8 cellular contexts compared by ENCODE assay signal in the genomic region with DNA sequence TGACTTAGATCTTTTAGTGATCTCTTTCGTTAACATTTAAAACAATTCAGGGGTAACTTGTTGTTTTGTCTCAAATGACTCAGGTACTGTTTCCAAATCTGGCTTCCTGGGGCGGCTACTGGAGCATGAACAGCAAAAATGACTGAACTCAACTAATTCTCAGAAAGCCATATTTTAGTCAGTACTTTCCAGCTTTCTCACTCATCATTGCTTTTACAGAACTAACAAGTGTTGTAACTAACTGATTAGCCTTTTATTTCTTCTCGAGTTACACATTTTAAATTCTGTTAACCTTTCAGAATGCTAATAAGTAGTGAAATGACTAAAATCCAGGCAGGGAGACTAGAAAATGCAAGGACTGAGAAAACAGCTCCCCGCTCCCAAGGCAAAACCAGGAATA. TPM values are rescaled to one million over a fixed set of nuclear protein-coding genes. Genes with fewer than 3 reads are reported as not detected.
DNase-seq lines count a peak whose midpoint lies in the region; ATAC-seq and TF ChIP-seq lines count a peak whose summit lies in the region.

No MANE protein-coding gene starts in this region.

- H3K4me3 ChIP-seq in breast epithelium (no peak overlapping the region), GM23338 (no peak overlapping the region), HUES48 (ENCODE audit: low read depth, low read length) (no peak overlapping the region), prostate gland (no peak overlapping the region)

- intact Hi-C loops in MCF 10A (cut with micrococcal nuclease): no loop called here
- intact Hi-C loops in breast epithelium (cut with DNase I; ENCODE audit: low total_unique reads): no loop called here
- intact Hi-C loops in prostate gland (cut with DNase I): loop anchor here (10.0 kb wide), 1 partner anchor 53 kb away; a partner anchor contains a TSS
- intact Hi-C loops in Right ventricle myocardium inferior (cut with DNase I): no loop called here

- peak overlapping the region; percentile 55; the same call in 1 of the 2 replicates for H3K4me2 ChIP-seq in GM23338

- peaks cover 6% of the 10 kb centered on the region for H3K36me3 Mint-ChIP-seq in MCF 10A (ENCODE audit: insufficient read depth, unreplicated experiment)
- no peaks in the 10 kb centered on the region for H3K36me3 Mint-ChIP-seq in GM23338 (ENCODE audit: low read depth)
- peaks cover 18 to 26% of the 10 kb centered on the region in 2 donors for H3K36me3 Mint-ChIP-seq in stimulated activated naive B cell treated with anti-CD40 and anti-IgM and Interleukin-4, amounts not matched to agents 10 μg/mL and 1 μg/mL and 100 μg/mL, for 72 hours

- H3K9me3 Mint-ChIP-seq in MCF 10A (ENCODE audit: unreplicated experiment) (no peaks in the 10 kb centered on the region), GM23338 (no peaks in the 10 kb centered on the region)
- H3K9me3 Mint-ChIP-seq in stimulated activated naive B cell treated with anti-CD40 and anti-IgM and Interleukin-4, amounts not matched to agents 10 μg/mL and 1 μg/mL and 100 μg/mL, for 72 hours: peaks cover 0 to 2% of the 10 kb centered on the region in 2 donors

- H3K4me1 ChIP-seq in breast epithelium (no peaks in the 10 kb centered on the region), GM23338 (ENCODE audit: insufficient read depth) (no peaks in the 10 kb centered on the region), HUES48 (ENCODE audit: control insufficient read depth, insufficient read depth, low read length) (peaks cover 25% of the 10 kb centered on the region), prostate gland (replicated peaks) (no peaks in the 10 kb centered on the region)

- H3K36me3 ChIP-seq in breast epithelium (no peaks in the 10 kb centered on the region), GM23338 (ENCODE audit: insufficient read depth) (no peaks in the 10 kb centered on the region), HUES48 (ENCODE audit: control insufficient read depth, insufficient read depth, low read length) (no peaks in the 10 kb centered on the region), prostate gland (no peaks in the 10 kb centered on the region)

- no peak for ATAC-seq in GM23338
- peak; percentile 84 to 88 for ATAC-seq in stimulated activated naive B cell treated with anti-CD40 and anti-IgM and Interleukin-4, amounts not matched to agents 10 μg/mL and 1 μg/mL and 100 μg/mL, for 72 hours (replicated peaks)
- ATAC-seq in Right ventricle myocardium inferior: no peak
- ATAC-seq in omental fat pad (ENCODE audit: low FRiP score): no peak

- H3K27ac ChIP-seq in breast epithelium (peak overlapping the region in 1 of 2 donors; percentile 48), GM23338 (ENCODE audit: low read depth) (no peak overlapping the region), HUES48 (ENCODE audit: low read depth, low read length) (peak overlapping the region; percentile 14), prostate gland (no peak overlapping the region)

- no peaks in the 10 kb centered on the region; the same call in 1 of the 2 replicates for H4K20me1 ChIP-seq in GM23338 (replicated peaks; ENCODE audit: insufficient read depth)

- peaks cover 66% of the 10 kb centered on the region for H3K27me3 Mint-ChIP-seq in MCF 10A (ENCODE audit: insufficient read depth, unreplicated experiment)
- peaks cover 4% of the 10 kb centered on the region for H3K27me3 Mint-ChIP-seq in GM23338 (ENCODE audit: insufficient read depth, low read depth, poor library complexity)
- peaks cover 0 to 5% of the 10 kb centered on the region in 2 donors for H3K27me3 Mint-ChIP-seq in stimulated activated naive B cell treated with anti-CD40 and anti-IgM and Interleukin-4, amounts not matched to agents 10 μg/mL and 1 μg/mL and 100 μg/mL, for 72 hours

- peaks cover 19% of the 10 kb centered on the region for H3K4me1 Mint-ChIP-seq in MCF 10A (ENCODE audit: insufficient read depth, unreplicated experiment)
- H3K4me1 Mint-ChIP-seq in GM23338: peaks cover 43% of the 10 kb centered on the region
- peaks cover 49 to 66% of the 10 kb centered on the region in 2 donors for H3K4me1 Mint-ChIP-seq in stimulated activated naive B cell treated with anti-CD40 and anti-IgM and Interleukin-4, amounts not matched to agents 10 μg/mL and 1 μg/mL and 100 μg/mL, for 72 hours

- peaks cover 57% of the 10 kb centered on the region for H3K79me2 ChIP-seq in GM23338 (replicated peaks; ENCODE audit: insufficient read depth)

- POLR2A ChIA-PET in MCF 10A (lab: Yijun Ruan, JAX): interaction anchor here (0.9 kb wide), 1 partner anchor 11 kb away, joined by 3 read pairs; no protein-coding TSS in a partner anchor

- 76% methylated on average over 4 of the region's 4 CpGs for whole genome bisulfite sequencing in prostate gland

- no peak overlapping the region for H3K9ac ChIP-seq in HUES48 (ENCODE audit: low read depth, low read length)

- H3K9me3 ChIP-seq in breast epithelium: no peaks in the 10 kb centered on the region
- H3K9me3 ChIP-seq in HUES48 (ENCODE audit: control insufficient read depth, insufficient read depth, low read length): no peaks in the 10 kb centered on the region
- no peaks in the 10 kb centered on the region for H3K9me3 ChIP-seq in prostate gland

- H2AFZ ChIP-seq in GM23338: no peak overlapping the region

- H3K4me3 Mint-ChIP-seq in MCF 10A (ENCODE audit: unreplicated experiment): no peak overlapping the region
- no peak overlapping the region for H3K4me3 Mint-ChIP-seq in GM23338
- H3K4me3 Mint-ChIP-seq in stimulated activated naive B cell treated with anti-CD40 and anti-IgM and Interleukin-4, amounts not matched to agents 10 μg/mL and 1 μg/mL and 100 μg/mL, for 72 hours: peak overlapping the region; percentile 57 to 58

- H3F3A ChIP-seq in GM23338 (replicated peaks; ENCODE audit: low read depth): no peaks in the 10 kb centered on the region

- H3K27ac Mint-ChIP-seq in MCF 10A (ENCODE audit: low read depth, unreplicated experiment): no peak overlapping the region
- peak overlapping the region; percentile 45; the same call in 1 of the 2 replicates for H3K27ac Mint-ChIP-seq in GM23338
- peak overlapping the region; percentile 93 for H3K27ac Mint-ChIP-seq in stimulated activated naive B cell treated with anti-CD40 and anti-IgM and Interleukin-4, amounts not matched to agents 10 μg/mL and 1 μg/mL and 100 μg/mL, for 72 hours

- no peaks in the 10 kb centered on the region for H3K9me2 ChIP-seq in GM23338 (ENCODE audit: insufficient read depth)

- CTCF ChIA-PET in MCF 10A (lab: Yijun Ruan, JAX): interaction anchor here (0.9 kb wide), 1 partner anchor 54 kb away, joined by 3 read pairs; no protein-coding TSS in a partner anchor

- peak; percentile 3 for DNase-seq in MCF 10A (ENCODE audit: unreplicated experiment)
- no peak for DNase-seq in breast epithelium (ENCODE audit: low spot score in 2 of 2)
- no peak for DNase-seq in GM23338 (ENCODE audit: low spot score)
- peak; percentile 57 for DNase-seq in stimulated activated naive B cell treated with anti-CD40 and anti-IgM and Interleukin-4, amounts not matched to agents 10 μg/mL and 1 μg/mL and 100 μg/mL, for 72 hours
- no peak for DNase-seq in prostate gland (ENCODE audit: low spot score)
- DNase-seq in Right ventricle myocardium inferior (ENCODE audit: missing footprints): no peak
- no peak for DNase-seq in omental fat pad (ENCODE audit: low spot score)

- no peak for TF ChIP-seq CTCF in MCF 10A (IDR thresholded peaks at IDR 0.05; ENCODE audit: unreplicated experiment)
- no peak for TF ChIP-seq CTCF in breast epithelium (IDR thresholded peaks at IDR 0.05)
- no peak for TF ChIP-seq CTCF in GM23338 (conservative IDR thresholded peaks at IDR 0.05; ENCODE audit: low read depth in 2 of 2)
- no peak for TF ChIP-seq CTCF in prostate gland (IDR thresholded peaks at IDR 0.05)
- TF ChIP-seq CTCF in omental fat pad (IDR thresholded peaks at IDR 0.05): no peak

- TF ChIP-seq POLR2A in breast epithelium (IDR thresholded peaks at IDR 0.05) (no peak), prostate gland (IDR thresholded peaks at IDR 0.05) (no peak)

- peaks cover 0 to 16% of the 10 kb centered on the region in 2 donors for H3K27me3 ChIP-seq in breast epithelium
- H3K27me3 ChIP-seq in GM23338 (ENCODE audit: insufficient read depth): no peaks in the 10 kb centered on the region
- H3K27me3 ChIP-seq in HUES48 (ENCODE audit: control insufficient read depth, insufficient read depth, low read length): no peaks in the 10 kb centered on the region
- H3K27me3 ChIP-seq in prostate gland (replicated peaks; ENCODE audit: insufficient read depth): no peaks in the 10 kb centered on the region

- no TSS peak for BruUV-seq in MCF 10A (replicated peaks; lab: Mats Ljungman, UMichigan)

TF ChIP-seq in GM23338, 12 proteins besides CTCF, POLR2A, EP300 and RAD21 (continues in another document):
- TF ChIP-seq, protein P1, sequence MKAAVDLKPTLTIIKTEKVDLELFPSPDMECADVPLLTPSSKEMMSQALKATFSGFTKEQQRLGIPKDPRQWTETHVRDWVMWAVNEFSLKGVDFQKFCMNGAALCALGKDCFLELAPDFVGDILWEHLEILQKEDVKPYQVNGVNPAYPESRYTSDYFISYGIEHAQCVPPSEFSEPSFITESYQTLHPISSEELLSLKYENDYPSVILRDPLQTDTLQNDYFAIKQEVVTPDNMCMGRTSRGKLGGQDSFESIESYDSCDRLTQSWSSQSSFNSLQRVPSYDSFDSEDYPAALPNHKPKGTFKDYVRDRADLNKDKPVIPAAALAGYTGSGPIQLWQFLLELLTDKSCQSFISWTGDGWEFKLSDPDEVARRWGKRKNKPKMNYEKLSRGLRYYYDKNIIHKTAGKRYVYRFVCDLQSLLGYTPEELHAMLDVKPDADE (IDR thresholded peaks at IDR 0.05): no peak

RNA-seq across cellular contexts. Expression of a gene that starts 55.3 kb away (rescaled TPM):
- total RNA-seq in MCF 10A (2022) (7.8 and 9.4 TPM in 2 replicates), breast epithelium (10 to 100 TPM in 2 of 3 donors, 1 to 10 TPM in 1; 7.5 to 20.8 (median 12.8) TPM), prostate gland (10 to 100 TPM in 1 of 2 donors, 1 to 10 TPM in 1; 6.8 to 17.2 TPM), Right ventricle myocardium inferior (9.0 TPM), omental fat pad (1 to 10 TPM; 3.9 to 6.6 (median 5.4) TPM)
- 14.1 and 15.3 TPM in 2 replicates for total RNA-seq in GM23338 (2014; rRNA removed; shearing (Covaris generic))
- polyA plus RNA-seq in GM23338 (2016; fragmentation: Nextera tagmentation; extraction: Ambion mirVana): 3.9 and 4.5 TPM in 2 replicates

Comparison
In these comparisons a context has a peak if more than half of its experiments do, and no peak if none do; other contexts are left out.
1. DNase-seq: peak in MCF 10A (single experiment) and stimulated activated naive B cell treated with anti-CD40 and anti-IgM and Interleukin-4, amounts not matched to agents 10 μg/mL and 1 μg/mL and 100 μg/mL, for 72 hours (single experiment); none in breast epithelium (0 of 2), GM23338 (single experiment), prostate gland (single experiment), Right ventricle myocardium inferior (single experiment) and omental fat pad (single experiment).
2. H3K4me3 Mint-ChIP-seq: peak in stimulated activated naive B cell treated with anti-CD40 and anti-IgM and Interleukin-4, amounts not matched to agents 10 μg/mL and 1 μg/mL and 100 μg/mL, for 72 hours (2 of 2); none in MCF 10A (single experiment) and GM23338 (single experiment).
3. ATAC-seq: peak in stimulated activated naive B cell treated with anti-CD40 and anti-IgM and Interleukin-4, amounts not matched to agents 10 μg/mL and 1 μg/mL and 100 μg/mL, for 72 hours (2 of 2); none in GM23338 (single experiment), Right ventricle myocardium inferior (single experiment) and omental fat pad (single experiment).